In the genomic region with DNA sequence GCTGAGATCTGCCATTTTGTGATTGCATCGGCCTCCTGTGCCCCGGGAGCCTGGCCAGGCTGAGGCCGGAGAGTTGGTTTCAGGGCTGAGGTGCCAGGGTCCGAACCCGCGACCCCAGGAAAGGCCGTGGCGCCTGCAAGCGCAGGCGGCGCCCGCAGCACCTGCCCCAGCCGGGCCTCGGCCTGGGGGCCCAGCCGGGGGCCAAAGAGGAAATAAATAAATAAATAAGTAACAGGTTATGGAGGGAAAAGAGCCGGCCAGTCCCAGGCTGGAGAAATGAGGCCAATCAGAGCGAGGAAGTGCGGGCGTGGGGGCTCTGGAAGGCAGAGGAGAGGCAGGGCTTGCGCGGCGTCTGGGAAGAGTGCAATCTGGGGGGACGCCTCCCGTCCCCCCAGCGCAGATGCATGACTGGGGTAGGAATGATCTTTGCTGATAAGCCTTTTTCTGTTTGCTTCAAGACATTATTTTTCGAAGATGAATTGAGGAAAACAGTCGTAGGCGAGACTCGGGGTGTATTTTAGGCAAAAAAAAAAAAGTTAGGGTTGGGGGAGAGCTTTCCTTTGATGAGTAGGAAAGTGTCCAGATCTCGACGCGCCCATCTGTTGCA, we compare ENCODE assay signal across 1 cellular context.
TF ChIP-seq lines count a peak whose summit lies in the region.

No MANE protein-coding gene starts in this region.

TF ChIP-seq in H1, 55 proteins besides CTCF, POLR2A, EP300 and RAD21 (continued from another document):
- TF ChIP-seq, protein P1, sequence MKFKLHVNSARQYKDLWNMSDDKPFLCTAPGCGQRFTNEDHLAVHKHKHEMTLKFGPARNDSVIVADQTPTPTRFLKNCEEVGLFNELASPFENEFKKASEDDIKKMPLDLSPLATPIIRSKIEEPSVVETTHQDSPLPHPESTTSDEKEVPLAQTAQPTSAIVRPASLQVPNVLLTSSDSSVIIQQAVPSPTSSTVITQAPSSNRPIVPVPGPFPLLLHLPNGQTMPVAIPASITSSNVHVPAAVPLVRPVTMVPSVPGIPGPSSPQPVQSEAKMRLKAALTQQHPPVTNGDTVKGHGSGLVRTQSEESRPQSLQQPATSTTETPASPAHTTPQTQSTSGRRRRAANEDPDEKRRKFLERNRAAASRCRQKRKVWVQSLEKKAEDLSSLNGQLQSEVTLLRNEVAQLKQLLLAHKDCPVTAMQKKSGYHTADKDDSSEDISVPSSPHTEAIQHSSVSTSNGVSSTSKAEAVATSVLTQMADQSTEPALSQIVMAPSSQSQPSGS (IDR thresholded peaks at IDR 0.05; ENCODE audit: low read length), result no peak
- TF ChIP-seq SP2 (IDR thresholded peaks at IDR 0.05; ENCODE audit: low read length), result no peak
- TF ChIP-seq SIN3A (conservative IDR thresholded peaks at IDR 0.05 in 1 of 2, IDR thresholded peaks at IDR 0.05 in 1 of 2; ENCODE audit: low read depth in 1 of 2, low read length in 2 of 2), result no peak
- no peak for TF ChIP-seq GTF2F1 (IDR thresholded peaks at IDR 0.05; ENCODE audit: borderline replicate concordance, low read depth, low read length)
TF ChIP-seq in H1: peak in this region for 5.
